Comparison of ENCODE assay signal across 16 cellular contexts in the genomic region with DNA sequence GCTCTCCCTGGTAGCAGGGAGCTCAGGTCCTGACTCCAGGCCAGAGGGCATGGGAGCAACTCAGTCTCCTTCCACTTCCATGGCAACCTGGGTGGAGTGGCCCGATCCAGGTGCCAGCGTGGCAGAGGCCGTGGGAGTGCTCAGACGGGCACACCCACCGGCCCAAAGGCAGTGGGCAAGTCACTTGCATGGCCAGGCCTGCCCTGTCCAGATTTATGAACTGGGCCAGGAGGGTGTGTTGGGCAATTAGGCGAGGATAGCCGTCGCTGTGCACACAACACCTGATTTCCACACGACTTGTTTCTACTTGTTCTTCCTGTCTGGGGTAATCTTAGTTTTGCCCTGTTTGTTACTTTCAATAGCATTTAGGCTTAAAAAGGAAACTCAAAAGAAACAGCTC. TPM values are rescaled to one million over a fixed set of nuclear protein-coding genes. Genes with fewer than 3 reads are reported as not detected.
"Had no signal": no experiment of that assay in that cellular context is flagged by ENCODE, and none has a peak within 500 bp of the region (broad histone marks: within the 10 kb centered on the region; RNA-seq: fewer than 3 reads in every experiment).

No MANE protein-coding gene starts in this region.

- DNase-seq: activated CD8-positive, alpha-beta memory T cell treated with anti-CD3 and anti-CD28 coated beads, Interleukin-2, amount 50 U/mL, for 4 hours; activated CD8-positive, alpha-beta T cell treated with anti-CD3 and anti-CD28 coated beads for 36 hours; activated T-cell treated with anti-CD3 and anti-CD28 coated beads, Interleukin-2, amount 50 U/mL, for 72 hours; effector CD8-positive, alpha-beta T cell; glutamatergic neuron; nephron progenitor cell; stimulated activated CD4-positive, alpha-beta T cell treated with anti-CD3 and anti-CD28 coated beads, Interleukin-2, amount 100 ng/mL, for 48 hours; stimulated activated naive CD4-positive, alpha-beta T cell treated with Interleukin-2 at 50 U/mL for 16 hours; SW 1271 had no signal

- H3K27ac ChIP-seq: ascending aorta, cardiac muscle cell, vagina had no signal

- H3K4me3 Mint-ChIP-seq: activated CD8-positive, alpha-beta T cell treated with anti-CD3 and anti-CD28 coated beads for 36 hours; activated T-cell treated with anti-CD3 and anti-CD28 coated beads, Interleukin-2, amount 50 U/mL, for 72 hours; nephron progenitor cell; T-helper 2 cell treated with Interferon-gamma antibody and Interleukin-4, amounts not matched to agents 5 μg/mL and 100 μg/mL, for 36 hours had no signal

- H3K27me3 Mint-ChIP-seq: activated CD8-positive, alpha-beta T cell treated with anti-CD3 and anti-CD28 coated beads for 36 hours had no signal

- H3K9me3 ChIP-seq: ascending aorta, vagina had no signal

- H3K9me3 Mint-ChIP-seq: activated CD8-positive, alpha-beta T cell treated with anti-CD3 and anti-CD28 coated beads for 36 hours; activated T-cell treated with anti-CD3 and anti-CD28 coated beads, Interleukin-2, amount 50 U/mL, for 72 hours; T-helper 2 cell treated with Interferon-gamma antibody and Interleukin-4, amounts not matched to agents 5 μg/mL and 100 μg/mL, for 36 hours had no signal

- H3K27ac Mint-ChIP-seq: activated CD8-positive, alpha-beta T cell treated with anti-CD3 and anti-CD28 coated beads for 36 hours; activated T-cell treated with anti-CD3 and anti-CD28 coated beads, Interleukin-2, amount 50 U/mL, for 72 hours; nephron progenitor cell; T-helper 2 cell treated with Interferon-gamma antibody and Interleukin-4, amounts not matched to agents 5 μg/mL and 100 μg/mL, for 36 hours had no signal

- H3K27me3 ChIP-seq: ascending aorta, cardiac muscle cell, vagina had no signal

- H3K4me3 ChIP-seq: ascending aorta, cardiac muscle cell, vagina had no signal

- ATAC-seq: activated CD8-positive, alpha-beta T cell treated with anti-CD3 and anti-CD28 coated beads for 36 hours; activated T-cell treated with anti-CD3 and anti-CD28 coated beads, Interleukin-2, amount 50 U/mL, for 72 hours had no signal

- H3K36me3 ChIP-seq: ascending aorta, cardiac muscle cell, vagina had no signal

- H3K4me1 ChIP-seq: ascending aorta, vagina had no signal

RNA-seq across cellular contexts. Expression of gene NYX, which starts 55.5 kb away (rescaled TPM):
- total RNA-seq: activated CD8-positive, alpha-beta T cell treated with anti-CD3 and anti-CD28 coated beads for 36 hours; ascending aorta; mucosa of gallbladder; osteocyte; temporal lobe; vagina had no signal
